8 cellular contexts compared by ENCODE assay signal in genomic region chr16:31471875-31472558, GRCh38. TPM values are rescaled to one million over a fixed set of nuclear protein-coding genes. Genes with fewer than 3 reads are reported as not detected.
A peak's percentile ranks its signal among the peaks of the same experiment; 100 is the strongest.
DNase-seq lines count a peak whose midpoint lies in the region; ATAC-seq lines count a peak whose summit lies in the region.

TGFB1I1 (plus strand) TSS chr16:31472152; CDS start chr16:31472189, 37 bp downstream.

- peaks cover 0 to 6% (median 0%) of the 10 kb centered on the region in 5 donors for H3K9me3 ChIP-seq in subcutaneous abdominal adipose tissue (ENCODE audit: control insufficient read depth in 5 of 5, low read length in 5 of 5)

- peaks cover 0 to 32% (median 31%) of the 10 kb centered on the region in 5 donors for H3K36me3 ChIP-seq in subcutaneous abdominal adipose tissue (ENCODE audit: control insufficient read depth in 5 of 5, insufficient read depth in 5 of 5, low read length in 5 of 5)

- peak within 1 kb of the TSS; percentile 78 for H3K27ac ChIP-seq in subcutaneous abdominal adipose tissue (ENCODE audit: low read depth, low read length)

- peak; percentile 71 for DNase-seq in GM04504 (ENCODE audit: low read depth)
- DNase-seq in NCI-H510A treated with DMSO at 0.1 percent for 48 hours (lab: John Stamatoyannopoulos, UW): peak; percentile 29
- peak; percentile 61 for DNase-seq in dedifferentiated amniotic fluid mesenchymal stem cell (ENCODE audit: extremely low spot score)
- peak; percentile 62 to 76 for DNase-seq in left colon
- DNase-seq in NCI-H128 (lab: John Stamatoyannopoulos, UW; ENCODE audit: unreplicated experiment): no peak

- peaks cover 0 to 46% (median 22%) of the 10 kb centered on the region in 5 donors for H3K4me1 ChIP-seq in subcutaneous abdominal adipose tissue (ENCODE audit: control insufficient read depth in 5 of 5, insufficient read depth in 5 of 5, low read length in 5 of 5)

- ATAC-seq in left colon (peak; percentile 30), GM18907 (IDR thresholded peaks at IDR 0.05; ENCODE audit: unreplicated experiment) (no peak), GM21528 (IDR thresholded peaks at IDR 0.05; ENCODE audit: low FRiP score, unreplicated experiment) (no peak)

- peak within 1 kb of the TSS; percentile 62 to 77 (median 74) for H3K4me3 ChIP-seq in subcutaneous abdominal adipose tissue (ENCODE audit: low read depth in 1 of 5, low read length in 5 of 5)

- intact Hi-C loops in left colon (cut with DNase I, micrococcal nuclease): no loop called here

- H3K9ac ChIP-seq in subcutaneous abdominal adipose tissue (ENCODE audit: low read length in 5 of 5): peak within 1 kb of the TSS in 4 of 5 donors; percentile 26 to 73 (median 70)

- H3K27me3 ChIP-seq in subcutaneous abdominal adipose tissue (ENCODE audit: control insufficient read depth in 5 of 5, insufficient read depth in 4 of 5, low read length in 5 of 5): peaks cover 0 to 15% (median 13%) of the 10 kb centered on the region in 5 donors

RNA-seq across cellular contexts. Expression of gene TGFB1I1, which starts in this region (rescaled TPM):
- total RNA-seq in left colon: 10 to 100 TPM in 1 of 2 donors, 1 to 10 TPM in 1; 7.4 to 42.8 TPM
